In genomic region chr18:67425724-67426123, GRCh38 we compare ENCODE assay signal across 12 cellular contexts.
A peak's percentile ranks its signal among the peaks of the same experiment; 100 is the strongest.
DNase-seq lines count a peak whose midpoint lies in the region; ATAC-seq, FAIRE-seq and TF ChIP-seq lines count a peak whose summit lies in the region.
"Had no signal": no experiment of that assay in that cellular context is flagged by ENCODE, and none has a peak within 500 bp of the region (broad histone marks: within the 10 kb centered on the region; RNA-seq: fewer than 3 reads in every experiment).

No MANE protein-coding gene starts in this region.

- FAIRE-seq in D721Med (lab: Jason Lieb, UNC): no peak

- ATAC-seq in GM21825 (IDR thresholded peaks at IDR 0.05; ENCODE audit: unreplicated experiment) (no peak), HG03565 (IDR thresholded peaks at IDR 0.05; ENCODE audit: unreplicated experiment) (no peak)
- ATAC-seq: right lobe of liver had no signal

- TF ChIP-seq CTCF in RWPE1 (conservative IDR thresholded peaks at IDR 0.05; ENCODE audit: low read depth) (no peak), fibroblast of the aortic adventitia (IDR thresholded peaks at IDR 0.05; ENCODE audit: insufficient read depth, low read length) (no peak), D721Med (IDR thresholded peaks at IDR 0.05; ENCODE audit: insufficient read depth, missing control alignments) (no peak)

- H3K4me3 ChIP-seq in fibroblast of the aortic adventitia (ENCODE audit: low read depth, low read length): no peak overlapping the region
- H3K4me3 ChIP-seq: right lobe of liver had no signal

- DNase-seq in A172 (ENCODE audit: low spot score) (peak; percentile 34), GM03348 (ENCODE audit: low spot score) (peak; percentile 58), RWPE1 (ENCODE audit: low spot score) (peak; percentile 72), fibroblast of the aortic adventitia (ENCODE audit: low read depth) (peak; percentile 96), iPS-NIHi11 (ENCODE audit: low spot score) (no peak), D721Med (ENCODE audit: insufficient read length, low spot score) (no peak)
- DNase-seq: activated T-cell treated with anti-CD3 and anti-CD28 coated beads, Interleukin-2, amount 50 U/mL, for 24 hours; NCI-H187; right lobe of liver had no signal

- CTCF ChIA-PET in RWPE1 (lab: Yijun Ruan, JAX): no interaction called here

- H3K27ac ChIP-seq in RWPE1: no peak overlapping the region
- H3K27ac ChIP-seq: C4-2B, right lobe of liver had no signal

- POLR2A ChIA-PET in RWPE1 (lab: Yijun Ruan, JAX; ENCODE audit: low non-redundant PET): no interaction called here

Comparison
In these comparisons a context has a peak if more than half of its experiments do, and no peak if none do; other contexts are left out.
1. DNase-seq: peak in A172 (single experiment), GM03348 (single experiment), RWPE1 (single experiment) and fibroblast of the aortic adventitia (single experiment); none in iPS-NIHi11 (single experiment) and D721Med (single experiment).